In the genomic region with DNA sequence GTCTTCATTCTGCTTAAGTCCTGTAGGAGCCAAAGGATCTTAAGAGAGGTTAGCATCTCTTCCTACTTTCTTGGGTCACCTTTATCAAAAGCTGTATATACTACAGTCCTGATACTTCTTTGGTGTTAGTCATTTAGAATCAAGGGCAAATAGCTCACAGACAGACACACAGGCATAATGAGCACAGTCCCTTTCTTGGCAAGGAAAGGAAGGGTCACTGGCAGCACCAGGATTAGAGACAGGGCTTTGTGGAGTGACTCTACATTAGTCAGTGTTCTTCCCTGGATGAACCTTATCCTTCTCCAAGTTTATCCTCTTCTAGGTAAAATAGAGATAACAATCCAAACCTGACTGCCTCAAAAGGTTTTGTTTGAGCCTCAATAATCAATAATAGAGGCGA, we compare ENCODE assay signal across 14 cellular contexts. TPM values are rescaled to one million over a fixed set of nuclear protein-coding genes. Genes with fewer than 3 reads are reported as not detected.
DNase-seq lines count a peak whose midpoint lies in the region; ATAC-seq and TF ChIP-seq lines count a peak whose summit lies in the region.
"Had no signal": no experiment of that assay in that cellular context is flagged by ENCODE, and none has a peak within 500 bp of the region (broad histone marks: within the 10 kb centered on the region; RNA-seq: fewer than 3 reads in every experiment).

No MANE protein-coding gene starts in this region.

- no peaks in the 10 kb centered on the region for H3K9me1 ChIP-seq in IMR-90 (ENCODE audit: insufficient read depth, low read length)

- no peak overlapping the region for H3K4ac ChIP-seq in IMR-90 (ENCODE audit: low read depth, low read length)

- no peak overlapping the region for H4K91ac ChIP-seq in IMR-90 (ENCODE audit: insufficient read depth, low read depth, low read length)

- H3K79me1 ChIP-seq in IMR-90 (ENCODE audit: low read depth in 1 of 2, low read length in 2 of 2): no peaks in the 10 kb centered on the region

- H2BK120ac ChIP-seq in IMR-90 (ENCODE audit: low read depth, low read length): peak overlapping the region; percentile 56; the same call in 1 of the 2 replicates

- H3K4me2 ChIP-seq in IMR-90 (ENCODE audit: low read depth, low read length): no peak overlapping the region
- H3K4me2 ChIP-seq in osteoblast (ENCODE audit: insufficient read depth, low read length): no peak overlapping the region
- H3K4me2 ChIP-seq: A549 had no signal

- no peak overlapping the region for H3K4me3 ChIP-seq in IMR-90 (ENCODE audit: insufficient read depth, low read depth, low read length)
- no peak overlapping the region for H3K4me3 ChIP-seq in brain microvascular endothelial cell (ENCODE audit: low read depth, low read length)
- no peak overlapping the region for H3K4me3 ChIP-seq in osteoblast (ENCODE audit: insufficient read depth, low read length)
- H3K4me3 ChIP-seq: A549 had no signal

- H3K27me3 ChIP-seq in IMR-90 (ENCODE audit: control insufficient read depth, insufficient read depth, low read length) (no peaks in the 10 kb centered on the region), brain microvascular endothelial cell (replicated peaks) (no peaks in the 10 kb centered on the region), osteoblast (ENCODE audit: insufficient read depth, low read length) (peaks cover 8% of the 10 kb centered on the region)

- no peak overlapping the region for H2AFZ ChIP-seq in IMR-90 (replicated peaks; ENCODE audit: low read length, poor library complexity)
- no peak overlapping the region for H2AFZ ChIP-seq in osteoblast (ENCODE audit: low read length)

- no peak for TF ChIP-seq RAD21 in IMR-90 (IDR thresholded peaks at IDR 0.05; ENCODE audit: low read length)

- H2AK9ac ChIP-seq in IMR-90 (replicated peaks; ENCODE audit: low read depth, low read length, poor library complexity): no peak overlapping the region

- no peaks in the 10 kb centered on the region for H3K36me3 ChIP-seq in IMR-90 (ENCODE audit: control insufficient read depth, insufficient read depth, low read length)
- no peaks in the 10 kb centered on the region for H3K36me3 ChIP-seq in brain microvascular endothelial cell (replicated peaks)
- H3K36me3 ChIP-seq in osteoblast (ENCODE audit: insufficient read depth, low read length): no peaks in the 10 kb centered on the region

- H4K20me1 ChIP-seq in IMR-90 (ENCODE audit: insufficient read depth, low read length) (no peaks in the 10 kb centered on the region), osteoblast (ENCODE audit: insufficient read depth, low read length) (no peaks in the 10 kb centered on the region)

- H3K9me3 ChIP-seq in IMR-90 (ENCODE audit: control insufficient read depth, insufficient read depth, low read length) (no peaks in the 10 kb centered on the region), osteoblast (ENCODE audit: low read depth, low read length) (no peaks in the 10 kb centered on the region)
- H3K9me3 ChIP-seq: A549, Caco-2 had no signal

- TF ChIP-seq POLR2A in IMR-90 (IDR thresholded peaks at IDR 0.05; ENCODE audit: low read depth, low read length): no peak

- ATAC-seq in IMR-90 (ENCODE audit: low read depth) (no peak), HG03139 (IDR thresholded peaks at IDR 0.05; ENCODE audit: unreplicated experiment) (no peak)
- ATAC-seq: A549, HepG2 had no signal

- H4K5ac ChIP-seq in IMR-90 (ENCODE audit: low read depth, low read length): no peak overlapping the region

- H3K14ac ChIP-seq in IMR-90 (replicated peaks; ENCODE audit: low read depth, low read length): no peak overlapping the region

- in situ Hi-C loops in IMR-90 (cut with MboI; ENCODE audit: low sequenced_read_pairs) (no loop called here), brain microvascular endothelial cell (cut with HindIII; ENCODE audit: low pct_ligation_motif_present, low sequenced_read_pairs) (no loop called here)

- CTCF ChIA-PET in IMR-90 (lab: Yijun Ruan, JAX): no interaction called here

- no peak overlapping the region for H3K56ac ChIP-seq in IMR-90 (ENCODE audit: extremely low read depth, insufficient read depth, low read length)

- no peak overlapping the region for H3K18ac ChIP-seq in IMR-90 (ENCODE audit: low read depth, low read length)

- peak overlapping the region; percentile 65; the same call in 1 of the 2 replicates for H2BK20ac ChIP-seq in IMR-90 (ENCODE audit: low read depth, low read length)

- POLR2A ChIA-PET in IMR-90 (lab: Charles Lee; ENCODE audit: unreplicated experiment): no interaction called here

- no peak overlapping the region for H3K27ac ChIP-seq in IMR-90 (ENCODE audit: insufficient read depth, low read length)
- H3K27ac ChIP-seq in brain microvascular endothelial cell: peak overlapping the region; percentile 59
- peak overlapping the region; percentile 47 for H3K27ac ChIP-seq in osteoblast (ENCODE audit: low read depth, low read length)
- H3K27ac ChIP-seq: A549 had no signal

- DNase-seq in ELR (ENCODE audit: low read depth): peak; percentile 14
- no peak for DNase-seq in IMR-90
- DNase-seq in brain microvascular endothelial cell: no peak
- no peak for DNase-seq in osteoblast (ENCODE audit: insufficient read length, low spot score, missing footprints)
- no peak for DNase-seq in iPS-NIHi11 (ENCODE audit: low spot score)
- DNase-seq in posterior cingulate gyrus: no peak
- DNase-seq: Caco-2; CD8-positive, alpha-beta memory T cell; DND-41; GOT3; H9 had no signal

- peak overlapping the region in 1 of 2 experiments; percentile 37; a peak in 1 of 4 replicates for H4K8ac ChIP-seq in IMR-90 (ENCODE audit: low read depth in 2 of 2, low read length in 2 of 2)

- no peaks in the 10 kb centered on the region for H3K79me2 ChIP-seq in osteoblast (ENCODE audit: insufficient read depth, low read length)

- no peak overlapping the region; the same call in 1 of the 2 replicates for H3K23ac ChIP-seq in IMR-90 (ENCODE audit: low read depth, low read length)

- intact Hi-C loops in IMR-90 (cut with micrococcal nuclease): no loop called here
- intact Hi-C loops in posterior cingulate gyrus (cut with DNase I): no loop called here

- H2BK15ac ChIP-seq in IMR-90 (ENCODE audit: low read depth, low read length): no peak overlapping the region

- H3K4me1 ChIP-seq in IMR-90 (ENCODE audit: control insufficient read depth, insufficient read depth, low read length) (peaks cover 6% of the 10 kb centered on the region), osteoblast (ENCODE audit: insufficient read depth, low read length) (peaks cover 7% of the 10 kb centered on the region)
- H3K4me1 ChIP-seq: A549, Caco-2 had no signal

- H3K9ac ChIP-seq in IMR-90 (ENCODE audit: low read depth, low read length): no peak overlapping the region

- WGBS in IMR-90 (ENCODE audit: extremely low coverage in 2 of 2, insufficient read length in 1 of 2), 2 experiments: 100% methylated on average over 1 of the region's 1 CpG; no CpG with 5 or more reads in 1 of the 2 experiments

- no peak overlapping the region for H2BK5ac ChIP-seq in IMR-90 (ENCODE audit: low read depth, low read length, poor library complexity, severe bottlenecking)

- TF ChIP-seq CTCF in IMR-90 (conservative IDR thresholded peaks at IDR 0.05; ENCODE audit: low read depth, low read length) (no peak), brain microvascular endothelial cell (IDR thresholded peaks at IDR 0.05; ENCODE audit: low read depth, low read length, missing control alignments) (no peak), osteoblast (IDR thresholded peaks at IDR 0.05; ENCODE audit: extremely low read depth, low read depth, low read length) (no peak)

- dilution Hi-C loops in IMR-90 (cut with HindIII; ENCODE audit: low sequenced_read_pairs, unreplicated experiment): no loop called here

- H2AK5ac ChIP-seq in IMR-90 (ENCODE audit: low read depth, low read length): no peak overlapping the region

- BruUV-seq in IMR-90 (replicated peaks; lab: Mats Ljungman, UMichigan): no TSS peak

TF ChIP-seq in IMR-90, 13 proteins besides CTCF, POLR2A, EP300 and RAD21:
- TF ChIP-seq RFX5 (IDR thresholded peaks at IDR 0.05; ENCODE audit: low read depth, low read length) (no peak), CEBPB (IDR thresholded peaks at IDR 0.05; ENCODE audit: low read depth, low read length) (no peak), FOS (IDR thresholded peaks at IDR 0.05; ENCODE audit: low read depth, low read length) (no peak), SMC3 (IDR thresholded peaks at IDR 0.05; ENCODE audit: low read depth, low read length) (no peak), CHD1 (IDR thresholded peaks at IDR 0.05; ENCODE audit: low read depth, low read length) (no peak), ELK1 (IDR thresholded peaks at IDR 0.05; ENCODE audit: borderline replicate concordance, low read depth, low read length) (no peak), MAZ (IDR thresholded peaks at IDR 0.05; ENCODE audit: borderline replicate concordance, low read depth, low read length) (no peak), RCOR1 (IDR thresholded peaks at IDR 0.05; ENCODE audit: insufficient replicate concordance, low read length) (no peak), MXI1 (IDR thresholded peaks at IDR 0.05; ENCODE audit: borderline replicate concordance, low read depth, low read length) (no peak), MAFK (IDR thresholded peaks at IDR 0.05; ENCODE audit: low read depth, low read length) (no peak), BHLHE40 (IDR thresholded peaks at IDR 0.05; ENCODE audit: low read depth, low read length) (no peak), USF2 (IDR thresholded peaks at IDR 0.05; ENCODE audit: low read depth, low read length) (no peak), NFE2L2 (IDR thresholded peaks at IDR 0.05; ENCODE audit: low read depth, low read length) (no peak)

RNA-seq across cellular contexts. Expression of gene NCKAP5, which starts 40.0 kb away (rescaled TPM):
- total RNA-seq in IMR-90 (2012; rRNA removed): 3.9 and 5.3 TPM in 2 replicates
- polyA plus RNA-seq in IMR-90 (2012; rRNA removed): 2.3 and 2.7 TPM in 2 replicates
- 0.97 and 1.5 TPM in 2 replicates for polyA plus RNA-seq in IMR-90 (2012; cell fraction: cytosol; rRNA removed)
- 1.2 and 3.6 TPM in 2 replicates for polyA plus RNA-seq in IMR-90 (2012; cell fraction: nucleus; rRNA removed; ENCODE audit: low replicate concordance)
- 1.8 TPM in 2 replicates for total RNA-seq in osteoblast
- total RNA-seq: CD8-positive, alpha-beta memory T cell; HepG2 had no signal
- polyA plus RNA-seq: CD8-positive, alpha-beta memory T cell had no signal
